ENCODE assay signal across 9 cellular contexts in the genomic region with DNA sequence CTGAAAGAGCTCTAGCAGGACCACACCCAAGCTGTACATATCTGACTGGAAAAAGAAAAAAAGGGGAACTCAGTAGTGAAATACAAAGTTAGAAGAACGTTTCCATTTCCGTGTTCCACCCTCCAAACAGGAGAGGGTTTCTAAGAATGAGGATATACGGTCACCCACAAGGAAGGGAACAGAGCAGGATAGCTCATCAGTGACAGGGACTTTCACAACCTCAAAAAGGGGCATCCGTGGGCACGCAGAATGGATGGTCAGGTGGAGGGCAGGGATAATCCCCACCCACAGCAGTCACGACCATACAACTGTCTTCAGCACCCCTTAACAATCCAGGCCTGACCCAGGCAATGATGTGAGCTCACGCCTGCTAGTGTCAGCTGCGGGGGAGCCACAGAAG. TPM values are rescaled to one million over a fixed set of nuclear protein-coding genes. Genes with fewer than 3 reads are reported as not detected.
DNase-seq lines count a peak whose midpoint lies in the region; ATAC-seq and TF ChIP-seq lines count a peak whose summit lies in the region.
"Had no signal": no experiment of that assay in that cellular context is flagged by ENCODE, and none has a peak within 500 bp of the region (broad histone marks: within the 10 kb centered on the region; RNA-seq: fewer than 3 reads in every experiment).

No MANE protein-coding gene starts in this region.

- intact Hi-C loops in testis (cut with DNase I; ENCODE audit: low total_unique reads): no loop called here

- ATAC-seq in HG03442 (IDR thresholded peaks at IDR 0.05; ENCODE audit: unreplicated experiment) (peak; percentile 14), HG03565 (IDR thresholded peaks at IDR 0.05; ENCODE audit: unreplicated experiment) (no peak)
- peak; percentile 65 for ATAC-seq in activated naive CD8-positive, alpha-beta T cell treated with anti-CD3 and anti-CD28 coated beads, Interleukin-2, amount 50 U/mL, for 24 hours

- no peak for TF ChIP-seq POLR2A in testis (IDR thresholded peaks at IDR 0.05)

- H4K20me1 ChIP-seq in BLaER1 treated with 17β-estradiol and CSF1 and Interleukin-3, amounts not matched to agents 10 nM and 100 nM: peaks cover 6 to 73% (median 16%) of the 10 kb centered on the region in 11 experiments; a peak in 17 of 22 replicates

- H3K27me3 ChIP-seq in BLaER1 treated with 17β-estradiol and CSF1 and Interleukin-3, amounts not matched to agents 10 nM and 100 nM: no peaks in the 10 kb centered on the region
- H3K27me3 ChIP-seq in mucosa of rectum (ENCODE audit: control insufficient read depth in 2 of 2, insufficient read depth in 2 of 2, low read length in 2 of 2) (no peaks in the 10 kb centered on the region), testis (no peaks in the 10 kb centered on the region)
- H3K27me3 ChIP-seq: body of pancreas had no signal

- H3K27ac ChIP-seq in BLaER1 treated with 17β-estradiol and CSF1 and Interleukin-3, amounts not matched to agents 10 nM and 100 nM: peak overlapping the region; percentile 28 to 92 (median 83); a peak in 21 of 22 replicates
- H3K27ac ChIP-seq in mucosa of rectum (ENCODE audit: low read depth in 2 of 2, low read length in 2 of 2) (peak overlapping the region; percentile 84 to 88), testis (peak overlapping the region in 1 of 2 donors; percentile 32)

- peaks cover 22 to 53% (median 31%) of the 10 kb centered on the region in 10 experiments for H3K4me1 ChIP-seq in BLaER1 treated with 17β-estradiol and CSF1 and Interleukin-3, amounts not matched to agents 10 nM and 100 nM
- H3K4me1 ChIP-seq in mucosa of rectum (ENCODE audit: control insufficient read depth in 2 of 2, insufficient read depth in 2 of 2, low read length in 2 of 2): peaks cover 13 to 46% of the 10 kb centered on the region in 2 donors
- no peaks in the 10 kb centered on the region for H3K4me1 ChIP-seq in testis
- H3K4me1 ChIP-seq: body of pancreas had no signal

- H3K4me2 ChIP-seq in BLaER1 treated with 17β-estradiol and CSF1 and Interleukin-3, amounts not matched to agents 10 nM and 100 nM: peak overlapping the region; percentile 75 to 99 (median 91)

- H3K9me3 Mint-ChIP-seq in activated naive CD8-positive, alpha-beta T cell treated with anti-CD3 and anti-CD28 coated beads, Interleukin-2, amount 50 U/mL, for 24 hours: no peaks in the 10 kb centered on the region

- H3K4me3 Mint-ChIP-seq in activated naive CD8-positive, alpha-beta T cell treated with anti-CD3 and anti-CD28 coated beads, Interleukin-2, amount 50 U/mL, for 24 hours: peak overlapping the region; percentile 64

- peak overlapping the region; percentile 17 to 86 (median 72); a peak in 21 of 22 replicates for H3K9ac ChIP-seq in BLaER1 treated with 17β-estradiol and CSF1 and Interleukin-3, amounts not matched to agents 10 nM and 100 nM
- H3K9ac ChIP-seq in mucosa of rectum (ENCODE audit: low read depth in 1 of 2, low read length in 2 of 2): peak overlapping the region; percentile 35 to 58

- TF ChIP-seq CTCF in testis (IDR thresholded peaks at IDR 0.05): no peak

- 86 to 89% methylated on average over 8 of the region's 8 CpGs for WGBS in testis, 2 donors

- H3K27ac Mint-ChIP-seq in activated naive CD8-positive, alpha-beta T cell treated with anti-CD3 and anti-CD28 coated beads, Interleukin-2, amount 50 U/mL, for 24 hours: peak overlapping the region; percentile 86

- peak overlapping the region in 7 of 10 experiments; percentile 48 to 72 (median 63); a peak in 13 of 20 replicates for H3K4me3 ChIP-seq in BLaER1 treated with 17β-estradiol and CSF1 and Interleukin-3, amounts not matched to agents 10 nM and 100 nM
- H3K4me3 ChIP-seq in mucosa of rectum (ENCODE audit: low read length in 2 of 2): peak overlapping the region; percentile 41 to 56
- H3K4me3 ChIP-seq in testis: no peak overlapping the region
- H3K4me3 ChIP-seq: body of pancreas had no signal

- H3K9me3 ChIP-seq in BLaER1 treated with 17β-estradiol and CSF1 and Interleukin-3, amounts not matched to agents 10 nM and 100 nM (replicated peaks in 1 of 11): no peaks in the 10 kb centered on the region
- H3K9me3 ChIP-seq in mucosa of rectum (ENCODE audit: control insufficient read depth in 2 of 2, low read length in 2 of 2) (no peaks in the 10 kb centered on the region), testis (no peaks in the 10 kb centered on the region)
- H3K9me3 ChIP-seq: body of pancreas had no signal

- H3K4me1 Mint-ChIP-seq in activated naive CD8-positive, alpha-beta T cell treated with anti-CD3 and anti-CD28 coated beads, Interleukin-2, amount 50 U/mL, for 24 hours: peaks cover 24% of the 10 kb centered on the region

- H3K36me3 Mint-ChIP-seq in activated naive CD8-positive, alpha-beta T cell treated with anti-CD3 and anti-CD28 coated beads, Interleukin-2, amount 50 U/mL, for 24 hours (ENCODE audit: low read depth): peaks cover 55% of the 10 kb centered on the region

- no peaks in the 10 kb centered on the region for H3K27me3 Mint-ChIP-seq in activated naive CD8-positive, alpha-beta T cell treated with anti-CD3 and anti-CD28 coated beads, Interleukin-2, amount 50 U/mL, for 24 hours

- peaks cover 72 to 100% (median 89%) of the 10 kb centered on the region in 11 experiments for H3K36me3 ChIP-seq in BLaER1 treated with 17β-estradiol and CSF1 and Interleukin-3, amounts not matched to agents 10 nM and 100 nM
- H3K36me3 ChIP-seq in mucosa of rectum (ENCODE audit: control insufficient read depth in 2 of 2, insufficient read depth in 2 of 2, low read length in 2 of 2): peaks cover 37 to 65% of the 10 kb centered on the region in 2 donors
- no peaks in the 10 kb centered on the region for H3K36me3 ChIP-seq in testis (ENCODE audit: low read depth, missing control alignments)

- DNase-seq in activated naive CD8-positive, alpha-beta T cell treated with anti-CD3 and anti-CD28 coated beads, Interleukin-2, amount 50 U/mL, for 24 hours: peak; percentile 10
- no peak for DNase-seq in LoVo (ENCODE audit: low spot score)
- DNase-seq in testis: no peak
- DNase-seq in AG20443 (ENCODE audit: low spot score): no peak

RNA-seq across cellular contexts. Expression of a gene that starts 4.3 kb away (rescaled TPM):
- total RNA-seq in testis: 1 to 10 TPM; 6.8 to 8.4 TPM
- 17.3 TPM for polyA plus RNA-seq in testis (ENCODE audit: insufficient read depth, low read depth, low replicate concordance)
- total RNA-seq: body of pancreas had no signal

RNA-seq across cellular contexts. Expression of a gene that starts 17.8 kb away (rescaled TPM):
- 10 to 100 TPM; 53.0 to 63.4 TPM for total RNA-seq in testis
- polyA plus RNA-seq in testis (ENCODE audit: insufficient read depth, low read depth, low replicate concordance): 121 TPM

RNA-seq across cellular contexts. Expression of a gene that starts 18.1 kb away (rescaled TPM):
- total RNA-seq in testis: 10 to 100 TPM in 1 of 2 donors, 1 to 10 TPM in 1; 9.9 to 13.3 TPM
- polyA plus RNA-seq in testis (ENCODE audit: insufficient read depth, low read depth, low replicate concordance): 9.2 TPM

RNA-seq across cellular contexts. Expression of a gene that starts 32.1 kb away (rescaled TPM):
- 100 to 1,000 TPM; 278 to 286 TPM for total RNA-seq in testis
- polyA plus RNA-seq in testis (ENCODE audit: insufficient read depth, low read depth, low replicate concordance): 44.5 TPM

RNA-seq across cellular contexts. Expression of a gene that starts 56.4 kb away (rescaled TPM):
- 10 to 100 TPM; 19.0 to 53.0 TPM for total RNA-seq in testis
- 54.7 TPM for polyA plus RNA-seq in testis (ENCODE audit: insufficient read depth, low read depth, low replicate concordance)
- total RNA-seq: body of pancreas had no signal

Comparison
In these comparisons a context has a peak if more than half of its experiments do, and no peak if none do; other contexts are left out.
1. H3K4me3 ChIP-seq: peak in BLaER1 treated with 17β-estradiol and CSF1 and Interleukin-3, amounts not matched to agents 10 nM and 100 nM (7 of 10) and mucosa of rectum (2 of 2); none in testis (0 of 2).